In genomic region chr16:13781579-13782338, GRCh38 we compare ENCODE assay signal across 25 cellular contexts.
"Had no signal": no experiment of that assay in that cellular context is flagged by ENCODE, and none has a peak within 500 bp of the region (broad histone marks: within the 10 kb centered on the region; RNA-seq: fewer than 3 reads in every experiment).

No MANE protein-coding gene starts in this region.

- H3K4me1 ChIP-seq: breast epithelium, colonic mucosa, parathyroid adenoma, upper lobe of left lung had no signal

- H3K36me3 ChIP-seq: breast epithelium, colonic mucosa, upper lobe of left lung, WERI-Rb-1 had no signal

- H3K79me2 ChIP-seq: parathyroid adenoma had no signal

- H3K27ac ChIP-seq: breast epithelium, colonic mucosa, parathyroid adenoma, upper lobe of left lung had no signal

- DNase-seq: activated CD4-positive, CD25-positive, alpha-beta regulatory T cell treated with anti-CD3 and anti-CD28 coated beads, Interleukin-2, amount 50 U/mL, for 72 hours; activated CD8-positive, alpha-beta memory T cell treated with anti-CD3 and anti-CD28 coated beads for 24 hours; activated CD8-positive, alpha-beta memory T cell treated with anti-CD3 and anti-CD28 coated beads, Interleukin-2, amount 50 U/mL, for 4 hours; activated naive CD4-positive, alpha-beta T cell treated with Interleukin-2 at 50 U/mL for 16 hours; activated naive CD8-positive, alpha-beta T cell treated with anti-CD3 and anti-CD28 coated beads for 36 hours; activated T-cell treated with anti-CD3 and anti-CD28 coated beads, Interleukin-2, amount 50 U/mL, for 48 hours; colonic mucosa; effector memory CD8-positive, alpha-beta T cell; foreskin melanocyte; mammary epithelial cell; midbrain; nephron progenitor cell; stimulated activated CD4-positive, alpha-beta T cell treated with anti-CD3 and anti-CD28 coated beads, Interleukin-4, amount 100 ng/mL, for 24 hours; stimulated activated naive CD4-positive, alpha-beta T cell treated with Interleukin-2 at 50 U/mL for 16 hours; T-helper 1 cell; upper lobe of left lung; WERI-Rb-1 had no signal

- H3K4me3 ChIP-seq: breast epithelium, colonic mucosa, dorsolateral prefrontal cortex, upper lobe of left lung had no signal

- H2AFZ ChIP-seq: parathyroid adenoma had no signal

- H3K9me3 ChIP-seq: colonic mucosa had no signal

- H3K27me3 ChIP-seq: breast epithelium, colonic mucosa, upper lobe of left lung had no signal

- H3K9ac ChIP-seq: parathyroid adenoma had no signal

- FAIRE-seq: astrocyte, endothelial cell of umbilical vein, keratinocyte, TTC549 had no signal

- ATAC-seq: effector memory CD8-positive, alpha-beta T cell; esophagus mucosa had no signal
